Comparison of ENCODE assay signal across 23 cellular contexts in the genomic region with DNA sequence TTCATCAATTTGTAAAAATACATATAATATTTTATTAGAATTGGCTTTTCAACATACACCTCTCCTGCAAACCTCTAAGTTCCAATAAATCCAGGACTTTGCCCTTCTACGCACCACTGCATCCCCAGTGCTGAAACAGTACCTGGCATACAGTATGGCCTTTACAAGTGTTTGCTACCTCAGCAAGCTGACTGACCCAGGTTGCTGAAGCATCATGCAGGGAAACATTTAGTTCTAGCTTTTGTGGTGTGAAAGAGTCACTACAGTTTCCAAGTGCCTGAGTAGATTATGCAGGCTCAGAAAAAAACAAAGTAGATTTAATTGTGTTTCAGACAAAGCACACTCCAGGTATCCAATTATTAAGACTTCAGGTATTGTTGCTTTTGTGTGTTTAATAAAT.
A peak's percentile ranks its signal among the peaks of the same experiment; 100 is the strongest.
DNase-seq lines count a peak whose midpoint lies in the region; TF ChIP-seq lines count a peak whose summit lies in the region.
"Had no signal": no experiment of that assay in that cellular context is flagged by ENCODE, and none has a peak within 500 bp of the region (broad histone marks: within the 10 kb centered on the region; RNA-seq: fewer than 3 reads in every experiment).

No MANE protein-coding gene starts in this region.

- peaks cover 6% of the 10 kb centered on the region for H3F3A ChIP-seq in neural progenitor cell (ENCODE audit: low read depth)

- CTCF ChIA-PET in Caco-2 (lab: Charles Lee) = no interaction called here

- TF ChIP-seq CTCF in VCaP (conservative IDR thresholded peaks at IDR 0.05) (no peak), neural progenitor cell (IDR thresholded peaks at IDR 0.05) (no peak), breast epithelium (IDR thresholded peaks at IDR 0.05) (no peak), coronary artery (IDR thresholded peaks at IDR 0.05) (no peak), Caco-2 (IDR thresholded peaks at IDR 0.05; ENCODE audit: insufficient read depth in 1 of 2, low read depth in 1 of 2, low read length in 1 of 2, severe bottlenecking in 1 of 2, unreplicated experiment in 1 of 2) (no peak)

- peak overlapping the region; percentile 5 for H3K4me2 ChIP-seq in neural progenitor cell

- H3K9ac ChIP-seq in neural progenitor cell = no peak overlapping the region

- H3K36me3 Mint-ChIP-seq in neural progenitor cell (no peaks in the 10 kb centered on the region), Caco-2 (ENCODE audit: insufficient read depth, unreplicated experiment) (no peaks in the 10 kb centered on the region)
- H3K36me3 Mint-ChIP-seq: CD8-positive, alpha-beta T cell had no signal

- peak overlapping the region; percentile 65 for H3K27ac ChIP-seq in VCaP
- H3K27ac ChIP-seq in neural progenitor cell = no peak overlapping the region
- H3K27ac ChIP-seq in breast epithelium = no peak overlapping the region
- no peak overlapping the region for H3K27ac ChIP-seq in coronary artery

- BruUV-seq in Caco-2 (replicated peaks; lab: Mats Ljungman, UMichigan) = no TSS peak

- TF ChIP-seq POLR2A in breast epithelium (IDR thresholded peaks at IDR 0.05) = no peak

- H3K36me3 ChIP-seq in neural progenitor cell = no peaks in the 10 kb centered on the region
- H3K36me3 ChIP-seq in breast epithelium = no peaks in the 10 kb centered on the region
- no peaks in the 10 kb centered on the region for H3K36me3 ChIP-seq in Caco-2 (ENCODE audit: control insufficient read depth, insufficient read depth, low read length)

- H3K4me1 Mint-ChIP-seq in neural progenitor cell (no peaks in the 10 kb centered on the region), Caco-2 (ENCODE audit: low read depth, unreplicated experiment) (no peaks in the 10 kb centered on the region)

- no peaks in the 10 kb centered on the region for H4K20me1 ChIP-seq in neural progenitor cell (ENCODE audit: low read depth)

- H3K4me3 ChIP-seq in neural progenitor cell (no peak overlapping the region), breast epithelium (no peak overlapping the region), coronary artery (no peak overlapping the region), Caco-2 (ENCODE audit: low read depth, low read length) (no peak overlapping the region)
- H3K4me3 ChIP-seq: K562 had no signal

- H3K27ac Mint-ChIP-seq in neural progenitor cell (no peak overlapping the region), Caco-2 (ENCODE audit: unreplicated experiment) (no peak overlapping the region)
- H3K27ac Mint-ChIP-seq: CD8-positive, alpha-beta T cell; HFFc6 had no signal

- intact Hi-C loops in breast epithelium (cut with DNase I; ENCODE audit: low total_unique reads) (no loop called here), Caco-2 (cut with micrococcal nuclease; ENCODE audit: unreplicated experiment) (no loop called here)

- POLR2A ChIA-PET in Caco-2 (lab: Charles Lee) = no interaction called here

- no peaks in the 10 kb centered on the region for H3K79me2 ChIP-seq in neural progenitor cell (ENCODE audit: low read depth)

- H3K9me3 Mint-ChIP-seq in neural progenitor cell (no peaks in the 10 kb centered on the region), Caco-2 (ENCODE audit: unreplicated experiment) (no peaks in the 10 kb centered on the region)

- H3K27me3 ChIP-seq in neural progenitor cell = no peaks in the 10 kb centered on the region
- no peaks in the 10 kb centered on the region for H3K27me3 ChIP-seq in breast epithelium
- no peaks in the 10 kb centered on the region for H3K27me3 ChIP-seq in Caco-2 (replicated peaks; ENCODE audit: control insufficient read depth, insufficient read depth, low read length)

- H3K4me1 ChIP-seq in neural progenitor cell (peaks cover 15% of the 10 kb centered on the region), breast epithelium (no peaks in the 10 kb centered on the region), Caco-2 (no peaks in the 10 kb centered on the region)

- H3K4me3 Mint-ChIP-seq in neural progenitor cell (no peak overlapping the region), Caco-2 (ENCODE audit: unreplicated experiment) (no peak overlapping the region)
- H3K4me3 Mint-ChIP-seq: CD8-positive, alpha-beta T cell; HFFc6 had no signal

- H3K9me3 ChIP-seq in neural progenitor cell (ENCODE audit: low read depth) (no peaks in the 10 kb centered on the region), breast epithelium (no peaks in the 10 kb centered on the region), Caco-2 (no peaks in the 10 kb centered on the region)

- DNase-seq in NCI-H1092 treated with DMSO at 0.1 percent for 48 hours (lab: John Stamatoyannopoulos, UW) (peak; percentile 5), NCI-H1092 (lab: John Stamatoyannopoulos, UW) (no peak), NCI-H146 treated with DMSO at 0.1 percent for 48 hours (lab: John Stamatoyannopoulos, UW; ENCODE audit: unreplicated experiment) (peak; percentile 5), neural progenitor cell (ENCODE audit: low spot score) (peak; percentile 10), breast epithelium (ENCODE audit: low spot score in 2 of 2) (no peak), coronary artery (ENCODE audit: low spot score) (no peak), Caco-2 (no peak)
- DNase-seq: 8988T; C1 segment of cervical spinal cord; Calu3; CD8-positive, alpha-beta T cell; DMS153; H7; HFFc6; MM.1S; NCI-H1048; NCI-H1436 treated with DMSO at 0.1 percent for 48 hours; NCI-H2081; NCI-H2227 treated with DMSO at 0.1 percent for 48 hours; NCI-H524; Right ventricle myocardium superior had no signal

- H3K27me3 Mint-ChIP-seq in neural progenitor cell (ENCODE audit: insufficient read depth, low read depth) = no peaks in the 10 kb centered on the region
- peaks cover 3% of the 10 kb centered on the region for H3K27me3 Mint-ChIP-seq in Caco-2 (ENCODE audit: insufficient read depth, unreplicated experiment)

- H2AFZ ChIP-seq in neural progenitor cell (replicated peaks) = no peak overlapping the region

Comparison
In these comparisons a context has a peak if more than half of its experiments do, and no peak if none do; other contexts are left out.
1. DNase-seq: peak in NCI-H1092 treated with DMSO at 0.1 percent for 48 hours (single experiment), NCI-H146 treated with DMSO at 0.1 percent for 48 hours (single experiment) and neural progenitor cell (single experiment); none in NCI-H1092 (single experiment), breast epithelium (0 of 2), coronary artery (single experiment) and Caco-2 (0 of 2).